Comparison of ENCODE assay signal across 8 cellular contexts in genomic region chr5:160021818-160022446, GRCh38. TPM values are rescaled to one million over a fixed set of nuclear protein-coding genes. Genes with fewer than 3 reads are reported as not detected.
DNase-seq lines count a peak whose midpoint lies in the region; ATAC-seq, FAIRE-seq and TF ChIP-seq lines count a peak whose summit lies in the region.

No MANE protein-coding gene starts in this region.

- H3K9ac ChIP-seq in endodermal cell (ENCODE audit: extremely low read depth, low read length, poor library complexity, severe bottlenecking), result no peak overlapping the region

- ATAC-seq in GM19455 (IDR thresholded peaks at IDR 0.05; ENCODE audit: unreplicated experiment) (peak; percentile 96), HG03520 (IDR thresholded peaks at IDR 0.05; ENCODE audit: unreplicated experiment) (peak; percentile 92), mucosa of descending colon (peak; percentile 93)

- peak; percentile 80 for FAIRE-seq in D721Med (lab: Jason Lieb, UNC)

- TF ChIP-seq POLR2A in suprapubic skin (IDR thresholded peaks at IDR 0.05), result no peak

- no peak for TF ChIP-seq EP300 in suprapubic skin (IDR thresholded peaks at IDR 0.05)

- H3K27ac Mint-ChIP-seq in endodermal cell, result no peak overlapping the region

- H3K9me3 ChIP-seq in endodermal cell (ENCODE audit: control insufficient read depth, low read length), result no peaks in the 10 kb centered on the region
- no peaks in the 10 kb centered on the region for H3K9me3 ChIP-seq in mucosa of descending colon
- H3K9me3 ChIP-seq in suprapubic skin, result no peaks in the 10 kb centered on the region

- peak; percentile 87 for TF ChIP-seq CTCF in D721Med (IDR thresholded peaks at IDR 0.05; ENCODE audit: insufficient read depth, missing control alignments)
- peak; percentile 87 for TF ChIP-seq CTCF in endodermal cell (conservative IDR thresholded peaks at IDR 0.05)
- TF ChIP-seq CTCF in mucosa of descending colon (IDR thresholded peaks at IDR 0.05), result peak; percentile 69
- TF ChIP-seq CTCF in suprapubic skin (IDR thresholded peaks at IDR 0.05), result peak; percentile 68

- H3K27me3 Mint-ChIP-seq in endodermal cell (ENCODE audit: insufficient read depth), result no peaks in the 10 kb centered on the region

- peaks cover 52% of the 10 kb centered on the region for H3K36me3 Mint-ChIP-seq in endodermal cell (ENCODE audit: low read depth)

- 57% methylated on average over 3 of the region's 3 CpGs; no CpG with 5 or more reads in 1 of the 2 experiments for WGBS in endodermal cell (ENCODE audit: insufficient coverage in 1 of 2, insufficient read length in 1 of 2), 2 experiments
- WGBS in suprapubic skin, result 10% methylated on average over 3 of the region's 3 CpGs

- H3K27me3 ChIP-seq in endodermal cell (ENCODE audit: control insufficient read depth, insufficient read depth, low read length, poor library complexity, severe bottlenecking) (no peaks in the 10 kb centered on the region), suprapubic skin (no peaks in the 10 kb centered on the region)

- peaks cover 67% of the 10 kb centered on the region for H3K36me3 ChIP-seq in endodermal cell (ENCODE audit: control insufficient read depth, insufficient read depth, low read length)
- H3K36me3 ChIP-seq in mucosa of descending colon (ENCODE audit: low read depth), result no peaks in the 10 kb centered on the region
- peaks cover 14% of the 10 kb centered on the region for H3K36me3 ChIP-seq in suprapubic skin

- intact Hi-C loops in mucosa of descending colon (cut with DNase I, micrococcal nuclease), result loop anchor here (2.0 to 10.0 kb wide), 2 partner anchors 323 kb away; no protein-coding TSS in a partner anchor

- DNase-seq in D721Med (ENCODE audit: insufficient read length, low spot score), result no peak
- DNase-seq in NCI-H526 (lab: John Stamatoyannopoulos, UW), result peak; percentile 19 to 47
- DNase-seq in activated CD4-positive, alpha-beta T cell treated with anti-CD3 and anti-CD28 coated beads, Interleukin-2, amount 50 U/mL, for 4 hours, result peak; percentile 23 to 35
- peak; percentile 75 for DNase-seq in endodermal cell
- DNase-seq in mucosa of descending colon, result peak in 1 of 3 donors; percentile 74
- DNase-seq in suprapubic skin (ENCODE audit: low spot score in 2 of 2), result no peak

- H3K4me1 ChIP-seq in endodermal cell (ENCODE audit: control insufficient read depth, insufficient read depth, low read length) (no peaks in the 10 kb centered on the region), mucosa of descending colon (ENCODE audit: low read depth) (peaks cover 21% of the 10 kb centered on the region), suprapubic skin (peaks cover 15% of the 10 kb centered on the region)

- no peak overlapping the region for H3K4me3 Mint-ChIP-seq in endodermal cell

- H3K9me3 Mint-ChIP-seq in endodermal cell, result no peaks in the 10 kb centered on the region

- H3K4me1 Mint-ChIP-seq in endodermal cell, result no peaks in the 10 kb centered on the region

- no peak overlapping the region for H3K4me3 ChIP-seq in endodermal cell (ENCODE audit: low read length)
- no peak overlapping the region for H3K4me3 ChIP-seq in mucosa of descending colon
- H3K4me3 ChIP-seq in suprapubic skin, result no peak overlapping the region

- H3K27ac ChIP-seq in endodermal cell (ENCODE audit: low read depth, low read length) (no peak overlapping the region), suprapubic skin (no peak overlapping the region)

RNA-seq across cellular contexts. Expression of gene TTC1, which starts 13.0 kb away (rescaled TPM):
- 10 to 100 TPM; 59.8 to 72.3 TPM for total RNA-seq in endodermal cell
- 48.9 TPM for polyA plus RNA-seq in endodermal cell (2013, experiment 1 of 2)
- 45.7 TPM for polyA plus RNA-seq in endodermal cell (2013, experiment 2 of 2)
- 10 to 100 TPM; 42.6 to 54.7 (median 46.6) TPM for total RNA-seq in mucosa of descending colon
- total RNA-seq in suprapubic skin, result 10 to 100 TPM; 26.1 to 39.1 (median 30.5) TPM

Comparison
In these comparisons a context has a peak if more than half of its experiments do, and no peak if none do; other contexts are left out.
1. DNase-seq: peak in NCI-H526 (2 of 2), activated CD4-positive, alpha-beta T cell treated with anti-CD3 and anti-CD28 coated beads, Interleukin-2, amount 50 U/mL, for 4 hours (2 of 2) and endodermal cell (single experiment); none in D721Med (single experiment) and suprapubic skin (0 of 2).
2. Peak in every context shown above with its lines, with median percentiles within 50 percentile points of each other: CTCF ChIP-seq and ATAC-seq.